Comparison of ENCODE assay signal across 1 cellular context in the genomic region with DNA sequence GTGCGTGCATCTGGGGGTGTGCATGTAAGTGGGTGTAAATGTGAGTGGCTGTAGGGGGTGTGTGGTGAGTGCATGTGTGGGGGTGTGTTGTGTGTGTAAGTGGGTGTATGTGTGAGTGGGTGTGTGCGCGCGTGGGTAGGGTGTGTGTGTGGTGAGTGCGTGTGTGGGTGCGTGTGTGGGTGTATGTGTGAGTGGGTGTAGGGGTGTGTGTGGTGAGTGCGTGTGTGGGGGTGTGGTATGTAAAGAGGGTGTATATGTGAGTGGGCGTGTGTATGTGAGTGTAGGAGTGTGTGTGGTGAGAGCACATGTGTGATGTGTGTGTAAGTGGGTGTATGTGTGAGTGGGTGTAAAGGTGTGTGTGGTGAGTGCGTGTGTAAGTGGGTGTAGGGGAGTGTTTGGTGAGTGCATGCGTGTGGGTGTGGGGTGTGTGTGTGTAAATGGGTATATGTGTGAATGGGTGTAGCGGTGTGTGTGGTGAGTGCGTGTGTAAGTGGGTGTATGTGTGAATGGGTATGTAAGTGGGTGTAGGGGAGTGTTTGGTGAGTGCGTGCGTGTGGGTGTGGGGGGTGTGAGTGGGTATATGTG.
TF ChIP-seq lines count a peak whose summit lies in the region.

No MANE protein-coding gene starts in this region.

TF ChIP-seq in H1, 55 proteins besides CTCF, POLR2A, EP300 and RAD21:
- TF ChIP-seq TAF1 (IDR thresholded peaks at IDR 0.05; ENCODE audit: low read depth, low read length) (no peak), RNF2 (IDR thresholded peaks at IDR 0.05; ENCODE audit: borderline replicate concordance, low read depth, low read length, missing control alignments, poor library complexity, severe bottlenecking) (no peak), KDM5A (IDR thresholded peaks at IDR 0.05; ENCODE audit: low read length) (no peak), SIN3A (conservative IDR thresholded peaks at IDR 0.05 in 1 of 2, IDR thresholded peaks at IDR 0.05 in 1 of 2; ENCODE audit: low read depth in 1 of 2, low read length in 2 of 2) (no peak), TBP (IDR thresholded peaks at IDR 0.05; ENCODE audit: low read depth, low read length) (no peak), TEAD4 (IDR thresholded peaks at IDR 0.05; ENCODE audit: low read depth, low read length) (no peak), RXRA (IDR thresholded peaks at IDR 0.05; ENCODE audit: insufficient read depth, low read depth, low read length) (no peak), JUN (IDR thresholded peaks at IDR 0.05; ENCODE audit: low read depth, low read length) (no peak), ZNF274 (IDR thresholded peaks at IDR 0.05; ENCODE audit: borderline replicate concordance, extremely low read depth, low read length) (no peak), POLR2AphosphoS5 (IDR thresholded peaks at IDR 0.05; ENCODE audit: low read depth, low read length) (no peak), RFX5 (IDR thresholded peaks at IDR 0.05; ENCODE audit: borderline replicate concordance, low read depth, low read length) (no peak), EGR1 (IDR thresholded peaks at IDR 0.05; ENCODE audit: borderline replicate concordance, low read depth, low read length) (no peak), SRF (IDR thresholded peaks at IDR 0.05; ENCODE audit: low read depth, low read length) (no peak), TCF12 (IDR thresholded peaks at IDR 0.05; ENCODE audit: low read depth, low read length) (no peak)
- TF ChIP-seq, protein P1, sequence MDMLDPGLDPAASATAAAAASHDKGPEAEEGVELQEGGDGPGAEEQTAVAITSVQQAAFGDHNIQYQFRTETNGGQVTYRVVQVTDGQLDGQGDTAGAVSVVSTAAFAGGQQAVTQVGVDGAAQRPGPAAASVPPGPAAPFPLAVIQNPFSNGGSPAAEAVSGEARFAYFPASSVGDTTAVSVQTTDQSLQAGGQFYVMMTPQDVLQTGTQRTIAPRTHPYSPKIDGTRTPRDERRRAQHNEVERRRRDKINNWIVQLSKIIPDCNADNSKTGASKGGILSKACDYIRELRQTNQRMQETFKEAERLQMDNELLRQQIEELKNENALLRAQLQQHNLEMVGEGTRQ (IDR thresholded peaks at IDR 0.05; ENCODE audit: low read length), result no peak
